Comparison of ENCODE assay signal across 1 cellular context in genomic region chr1:228838717-228839500, GRCh38.
A peak's percentile ranks its signal among the peaks of the same experiment; 100 is the strongest.
TF ChIP-seq lines count a peak whose summit lies in the region.

No MANE protein-coding gene starts in this region.

TF ChIP-seq in HepG2, 621 proteins besides CTCF, POLR2A, EP300 and RAD21 (continued from another document and continues in another):
- TF ChIP-seq GMEB1 (CRISPR knock-in tag; IDR thresholded peaks at IDR 0.05; ENCODE audit: borderline replicate concordance) (no peak; the same call in 1 of the 2 replicates), NR2F2 (IDR thresholded peaks at IDR 0.05; ENCODE audit: borderline replicate concordance, low read depth) (no peak), HMG20A (CRISPR knock-in tag; IDR thresholded peaks at IDR 0.05; ENCODE audit: borderline replicate concordance) (peak; percentile 34; the same call in 1 of the 2 replicates), ZMYM2 (CRISPR knock-in tag; IDR thresholded peaks at IDR 0.05) (peak; percentile 87; the same call in 1 of the 2 replicates), ZNF33B (CRISPR knock-in tag; IDR thresholded peaks at IDR 0.05) (no peak), ZNF75D (CRISPR knock-in tag; IDR thresholded peaks at IDR 0.05; ENCODE audit: borderline replicate concordance) (no peak), U2AF1 (optimal IDR thresholded peaks at IDR 0.05; ENCODE audit: low read depth, low read length) (no peak), HMG20B (CRISPR knock-in tag; conservative IDR thresholded peaks at IDR 0.05) (0 out of 2 replicates have a peak, but pooled peaks have one; percentile 0), TFDP1 (CRISPR knock-in tag; IDR thresholded peaks at IDR 0.05; ENCODE audit: borderline replicate concordance) (0 out of 2 replicates have a peak, but pooled peaks have one; percentile 4), ZNF333 (CRISPR knock-in tag; IDR thresholded peaks at IDR 0.05; ENCODE audit: borderline replicate concordance) (no peak), MIER3 (CRISPR knock-in tag; IDR thresholded peaks at IDR 0.05; ENCODE audit: borderline replicate concordance) (peak; percentile 15; the same call in 1 of the 2 replicates), ATM (IDR thresholded peaks at IDR 0.05; ENCODE audit: borderline replicate concordance) (no peak), ZHX2 (IDR thresholded peaks at IDR 0.05; ENCODE audit: low read depth) (no peak), ZHX2 (CRISPR knock-in tag; IDR thresholded peaks at IDR 0.05; ENCODE audit: borderline replicate concordance) (no peak), GABPA (IDR thresholded peaks at IDR 0.05; ENCODE audit: low read depth, low read length) (no peak), GABPA (CRISPR knock-in tag; IDR thresholded peaks at IDR 0.05; ENCODE audit: low read depth) (peak; percentile 11; the same call in 1 of the 2 replicates), FOXP1 (IDR thresholded peaks at IDR 0.05) (no peak), FOXP1 (CRISPR knock-in tag; IDR thresholded peaks at IDR 0.05) (peak; percentile 40; the same call in 1 of the 2 replicates), STAT6 (CRISPR knock-in tag; IDR thresholded peaks at IDR 0.05; ENCODE audit: borderline replicate concordance) (no peak), ZNF788 (CRISPR knock-in tag; IDR thresholded peaks at IDR 0.05; ENCODE audit: borderline replicate concordance) (peak; percentile 3; the same call in 1 of the 2 replicates), SAP130 (CRISPR knock-in tag; IDR thresholded peaks at IDR 0.05; ENCODE audit: low read depth) (peak; percentile 5; the same call in 1 of the 2 replicates), FOSL2 (CRISPR knock-in tag; IDR thresholded peaks at IDR 0.05) (peak; percentile 92), ATF1 (CRISPR knock-in tag; IDR thresholded peaks at IDR 0.05) (0 out of 2 replicates have a peak, but pooled peaks have one; percentile 32), ZNF12 (CRISPR knock-in tag; IDR thresholded peaks at IDR 0.05) (peak; percentile 2; the same call in 1 of the 2 replicates), ZNF18 (CRISPR knock-in tag; IDR thresholded peaks at IDR 0.05; ENCODE audit: insufficient replicate concordance) (peak; percentile 28), HNRNPUL1 (IDR thresholded peaks at IDR 0.05; ENCODE audit: low read depth, low read length) (no peak), TEAD3 (CRISPR knock-in tag; optimal IDR thresholded peaks at IDR 0.05; ENCODE audit: borderline replicate concordance) (peak; percentile 54), EEA1 (CRISPR knock-in tag; IDR thresholded peaks at IDR 0.05; ENCODE audit: borderline replicate concordance) (no peak), POLR2AphosphoS5 (IDR thresholded peaks at IDR 0.05; ENCODE audit: low read depth, low read length) (peak; percentile 35; the same call in 1 of the 2 replicates), NR2F1 (CRISPR knock-in tag; IDR thresholded peaks at IDR 0.05) (peak in 1 of 2 experiments; percentile 32; a peak in 1 of 4 replicates), PPARG (CRISPR knock-in tag; conservative IDR thresholded peaks at IDR 0.05) (no peak), SAFB2 (CRISPR knock-in tag; IDR thresholded peaks at IDR 0.05; ENCODE audit: borderline replicate concordance, low read depth) (no peak), NFE2L1 (CRISPR knock-in tag; IDR thresholded peaks at IDR 0.05; ENCODE audit: borderline replicate concordance) (no peak), ZBTB37 (CRISPR knock-in tag; IDR thresholded peaks at IDR 0.05) (no peak), ZNF281 (CRISPR knock-in tag; IDR thresholded peaks at IDR 0.05; ENCODE audit: borderline replicate concordance) (0 out of 2 replicates have a peak, but pooled peaks have one; percentile 12), FOXO4 (CRISPR knock-in tag; conservative IDR thresholded peaks at IDR 0.05) (peak; percentile 42; the same call in 1 of the 2 replicates), ZNF615 (CRISPR knock-in tag; IDR thresholded peaks at IDR 0.05; ENCODE audit: borderline replicate concordance) (peak; percentile 16; the same call in 1 of the 2 replicates), ZNF253 (CRISPR knock-in tag; IDR thresholded peaks at IDR 0.05; ENCODE audit: borderline replicate concordance) (no peak), NCOA1 (CRISPR knock-in tag; IDR thresholded peaks at IDR 0.05) (peak; percentile 8; the same call in 1 of the 2 replicates), IRF1 (CRISPR knock-in tag; IDR thresholded peaks at IDR 0.05; ENCODE audit: low read depth) (no peak), XRCC5 (optimal IDR thresholded peaks at IDR 0.05; ENCODE audit: low read length) (no peak)
